Comparison of ENCODE assay signal across 10 cellular contexts in the genomic region with DNA sequence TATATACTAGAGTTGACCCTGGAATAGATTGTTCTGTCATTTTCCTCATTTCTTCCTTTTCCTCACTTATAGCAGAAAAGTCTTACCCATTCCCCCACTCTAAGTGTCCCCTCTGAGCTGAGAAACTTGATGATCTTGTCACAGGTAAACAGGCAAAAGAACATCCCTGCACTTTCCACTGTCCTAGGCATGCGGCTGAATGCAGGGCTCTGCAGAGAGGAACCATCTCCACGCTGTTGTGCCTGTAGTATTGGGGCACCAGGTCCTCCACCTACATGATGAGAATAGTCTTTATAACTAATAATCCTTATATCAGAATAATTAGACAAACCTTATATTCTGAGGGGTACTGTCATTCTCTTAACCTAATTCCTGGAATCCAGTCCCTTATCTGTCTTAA.
DNase-seq lines count a peak whose midpoint lies in the region; ATAC-seq and TF ChIP-seq lines count a peak whose summit lies in the region.
"Had no signal": no experiment of that assay in that cellular context is flagged by ENCODE, and none has a peak within 500 bp of the region (broad histone marks: within the 10 kb centered on the region; RNA-seq: fewer than 3 reads in every experiment).

No MANE protein-coding gene starts in this region.

- H4K20me1 ChIP-seq in OCI-LY3 (ENCODE audit: insufficient read depth, low read length), result peaks cover 4% of the 10 kb centered on the region

- DNase-seq in DMS153 treated with DMSO at 0.1 percent for 48 hours (lab: John Stamatoyannopoulos, UW; ENCODE audit: unreplicated experiment) (no peak), psoas muscle (no peak), NCI-H748 treated with DMSO at 0.1 percent for 48 hours (lab: John Stamatoyannopoulos, UW) (no peak), left ventricle myocardium inferior (no peak)
- DNase-seq: MG63 had no signal

- no peak overlapping the region for H2AFZ ChIP-seq in OCI-LY3 (ENCODE audit: low read depth, low read length)

- TF ChIP-seq CTCF in OCI-LY3 (IDR thresholded peaks at IDR 0.05; ENCODE audit: low read depth, low read length) (no peak), psoas muscle (IDR thresholded peaks at IDR 0.05) (no peak), left ventricle myocardium inferior (IDR thresholded peaks at IDR 0.05; ENCODE audit: borderline replicate concordance) (no peak)

- ATAC-seq in GM18499 (IDR thresholded peaks at IDR 0.05; ENCODE audit: insufficient read depth, unreplicated experiment) (peak; percentile 10), GM19455 (IDR thresholded peaks at IDR 0.05; ENCODE audit: unreplicated experiment) (peak; percentile 35), HG03025 (IDR thresholded peaks at IDR 0.05; ENCODE audit: low FRiP score, unreplicated experiment) (peak; percentile 42), psoas muscle (no peak)

- H3K4me1 ChIP-seq in OCI-LY3 (ENCODE audit: low read length) (peaks cover 46% of the 10 kb centered on the region), psoas muscle (no peaks in the 10 kb centered on the region), left ventricle myocardium inferior (no peaks in the 10 kb centered on the region)
- H3K4me1 ChIP-seq: esophagus muscularis mucosa had no signal

- H3K27ac ChIP-seq in OCI-LY3 (ENCODE audit: low read length), result no peak overlapping the region
- no peak overlapping the region for H3K27ac ChIP-seq in psoas muscle
- no peak overlapping the region for H3K27ac ChIP-seq in left ventricle myocardium inferior (replicated peaks)
- H3K27ac ChIP-seq: esophagus muscularis mucosa had no signal

- peak overlapping the region; percentile 67 for H3K4me2 ChIP-seq in OCI-LY3 (ENCODE audit: low read length)

- no peaks in the 10 kb centered on the region for H3K79me2 ChIP-seq in OCI-LY3 (ENCODE audit: low read length)

- H3K9ac ChIP-seq in OCI-LY3 (ENCODE audit: low read length), result no peak overlapping the region

- intact Hi-C loops in psoas muscle (cut with DNase I), result no loop called here
- intact Hi-C loops in left ventricle myocardium inferior (cut with micrococcal nuclease), result no loop called here

- peak overlapping the region; percentile 28 for H3K4me3 ChIP-seq in OCI-LY3 (ENCODE audit: low read length)
- H3K4me3 ChIP-seq in psoas muscle, result no peak overlapping the region
- no peak overlapping the region for H3K4me3 ChIP-seq in left ventricle myocardium inferior
- H3K4me3 ChIP-seq: esophagus muscularis mucosa, MG63 had no signal

- H3K36me3 ChIP-seq in OCI-LY3 (replicated peaks; ENCODE audit: low read depth, low read length) (peaks cover 4% of the 10 kb centered on the region), psoas muscle (ENCODE audit: insufficient read depth in 1 of 2, low read depth in 1 of 2) (no peaks in the 10 kb centered on the region), left ventricle myocardium inferior (no peaks in the 10 kb centered on the region)
- H3K36me3 ChIP-seq: esophagus muscularis mucosa, MG63 had no signal

- H3K9me3 ChIP-seq in OCI-LY3 (ENCODE audit: insufficient read depth, low read length) (no peaks in the 10 kb centered on the region), psoas muscle (no peaks in the 10 kb centered on the region), left ventricle myocardium inferior (replicated peaks) (no peaks in the 10 kb centered on the region)
- H3K9me3 ChIP-seq: esophagus muscularis mucosa, MG63 had no signal

- H3K27me3 ChIP-seq in OCI-LY3 (ENCODE audit: low read depth, low read length), result peaks cover 72% of the 10 kb centered on the region
- no peaks in the 10 kb centered on the region for H3K27me3 ChIP-seq in psoas muscle (ENCODE audit: insufficient read depth in 3 of 3, low read length in 2 of 3)
- no peaks in the 10 kb centered on the region for H3K27me3 ChIP-seq in left ventricle myocardium inferior (ENCODE audit: low read depth)
- H3K27me3 ChIP-seq: esophagus muscularis mucosa had no signal

- 86 to 93% (median 89%) methylated on average over 2 of the region's 2 CpGs for WGBS in psoas muscle, 3 donors

Comparison
In these comparisons a context has a peak if more than half of its experiments do, and no peak if none do; other contexts are left out.
1. ATAC-seq: peak in GM18499 (single experiment), GM19455 (single experiment) and HG03025 (single experiment); none in psoas muscle (0 of 4).